In genomic region chr1:102191723-102192122, GRCh38 we compare ENCODE assay signal across 8 cellular contexts.
DNase-seq lines count a peak whose midpoint lies in the region; ATAC-seq, FAIRE-seq and TF ChIP-seq lines count a peak whose summit lies in the region.

No MANE protein-coding gene starts in this region.

- H3K27me3 ChIP-seq in GM12878 (replicated peaks in 1 of 2; ENCODE audit: control insufficient read depth in 2 of 2, insufficient read depth in 2 of 2, low read length in 1 of 2) (no peaks in the 10 kb centered on the region), lung (ENCODE audit: control insufficient read depth, insufficient read depth) (no peaks in the 10 kb centered on the region)

- SMC1A ChIA-PET in GM12878 (lab: Charles Lee; ENCODE audit: uncharacterized antibody, unreplicated experiment): interaction anchor here (1.1 to 1.2 kb wide), 2 partner anchors 414 to 672 kb away, joined by 3 read pairs; no protein-coding TSS in a partner anchor

- CTCF ChIA-PET in HEK293T (lab: Yijun Ruan, JAX): no interaction called here
- CTCF ChIA-PET in GM12878 (lab: Yijun Ruan, JAX): interaction anchor here (0.7 to 1.2 kb wide), 3 partner anchors 11 to 672 kb away, joined by 3 to 7 read pairs (median 3); no protein-coding TSS in a partner anchor

- TF ChIP-seq CTCF in GM12878 (IDR thresholded peaks at IDR 0.05 in 2 of 3, conservative IDR thresholded peaks at IDR 0.05 in 1 of 3; ENCODE audit: control insufficient read depth in 2 of 3, extremely low read depth in 1 of 3, insufficient read depth in 1 of 3, low read depth in 3 of 3, low read length in 3 of 3): peak; percentile 18 to 58 (median 32); a peak in 3 of 6 replicates
- TF ChIP-seq CTCF in lung (IDR thresholded peaks at IDR 0.05; ENCODE audit: control extremely low read depth, extremely low read depth): no peak

- no peaks in the 10 kb centered on the region for H3K4me1 ChIP-seq in GM12878 (ENCODE audit: control insufficient read depth, insufficient read depth, low read length)
- no peaks in the 10 kb centered on the region for H3K4me1 ChIP-seq in lung (ENCODE audit: control insufficient read depth in 2 of 2, insufficient read depth in 2 of 2, low read length in 2 of 2)

- H3K79me2 ChIP-seq in GM12878 (ENCODE audit: control insufficient read depth, insufficient read depth, low read length): no peaks in the 10 kb centered on the region

- no peaks in the 10 kb centered on the region for H3K9me3 ChIP-seq in GM12878 (replicated peaks; ENCODE audit: control insufficient read depth, insufficient read depth, low read length)
- H3K9me3 ChIP-seq in lung (ENCODE audit: control insufficient read depth in 2 of 2, insufficient read depth in 1 of 2, low read length in 1 of 2): no peaks in the 10 kb centered on the region

- peak; percentile 63 for TF ChIP-seq RAD21 in GM12878 (IDR thresholded peaks at IDR 0.05; ENCODE audit: insufficient read depth, low read depth, low read length)

- no peak for TF ChIP-seq POLR2A in GM12878 (IDR thresholded peaks at IDR 0.05; ENCODE audit: low read depth, low read length)

- POLR2A ChIA-PET in HEK293T (lab: Yijun Ruan, JAX) (no interaction called here), GM12878 (lab: Charles Lee) (no interaction called here)

- H3K4me3 ChIP-seq in GM12878: no peak overlapping the region
- H3K4me3 ChIP-seq in lung: no peak overlapping the region

- no peaks in the 10 kb centered on the region for H4K20me1 ChIP-seq in GM12878 (ENCODE audit: control insufficient read depth, insufficient read depth)

- no peak overlapping the region for H3K9ac ChIP-seq in GM12878 (ENCODE audit: control insufficient read depth, insufficient read depth, low read length)

- H3K4me2 ChIP-seq in GM12878 (ENCODE audit: control insufficient read depth, insufficient read depth): no peak overlapping the region

- no peak overlapping the region for H2AFZ ChIP-seq in GM12878 (ENCODE audit: control insufficient read depth, low read depth, low read length)

- RAD21 ChIA-PET in GM12878 (lab: Charles Lee; ENCODE audit: unreplicated experiment): no interaction called here

- no TSS peak for BruUV-seq in GM12878 (replicated peaks; lab: Mats Ljungman, UMichigan)

- 2% methylated on average over 2 of the region's 2 CpGs for WGBS in GM12878 (ENCODE audit: insufficient coverage, insufficient replicate concordance, low lambda C conversion rate, missing lambda C conversion rate)
- WGBS in lung, 2 donors: 35 to 55% methylated on average over 2 of the region's 2 CpGs

- intact Hi-C loops in GM12878 (cut with micrococcal nuclease; ENCODE audit: unreplicated experiment): loop anchor here (2.0 to 10.0 kb wide), 2 partner anchors 367 to 671 kb away; no protein-coding TSS in a partner anchor

- in situ Hi-C loops in GM12878 (cut with MboI): loop anchor here (25.0 kb wide), 1 partner anchor 679 kb away; no protein-coding TSS in a partner anchor

- peak; percentile 7 for DNase-seq in EH (ENCODE audit: low read depth)
- peak; percentile 51 for DNase-seq in HEK293T (ENCODE audit: extremely low spot score)
- peak; percentile 16 for DNase-seq in NCI-H2196 (lab: John Stamatoyannopoulos, UW; ENCODE audit: unreplicated experiment)
- peak; percentile 7 for DNase-seq in GM12878 (ENCODE audit: low read depth, low spot score)
- no peak for DNase-seq in lung (ENCODE audit: low spot score)
- DNase-seq in DMS79 (lab: John Stamatoyannopoulos, UW): no peak
- no peak for DNase-seq in activated effector memory CD4-positive, alpha-beta T cell treated with Interleukin-2 at 50 U/mL for 16 hours

- H3K27ac ChIP-seq in GM12878 (ENCODE audit: control insufficient read depth, insufficient read depth): no peak overlapping the region
- no peak overlapping the region for H3K27ac ChIP-seq in lung (ENCODE audit: low read depth in 1 of 2, low read length in 1 of 2)

- ATAC-seq in GM12878 (peak; percentile 79), lung (ENCODE audit: insufficient read depth, low FRiP score) (peak; percentile 69), GM18502 (IDR thresholded peaks at IDR 0.05; ENCODE audit: poor library complexity, unreplicated experiment) (no peak)

- FAIRE-seq in GM12878 (lab: Jason Lieb, UNC): no peak

- TF ChIP-seq EP300 in GM12878 (IDR thresholded peaks at IDR 0.05; ENCODE audit: borderline replicate concordance in 1 of 2, control insufficient read depth in 1 of 2, low read depth in 2 of 2, low read length in 2 of 2): no peak

- no peaks in the 10 kb centered on the region for H3K36me3 ChIP-seq in GM12878 (ENCODE audit: control insufficient read depth in 2 of 2, insufficient read depth in 2 of 2, low read length in 1 of 2)
- H3K36me3 ChIP-seq in lung (ENCODE audit: control insufficient read depth in 2 of 2, insufficient read depth in 2 of 2, low read length in 2 of 2): no peaks in the 10 kb centered on the region

TF ChIP-seq in HEK293T, 16 proteins besides CTCF, POLR2A, EP300 and RAD21:
- TF ChIP-seq TARDBP (IDR thresholded peaks at IDR 0.05) (no peak), SP1 (IDR thresholded peaks at IDR 0.05) (no peak), FOXM1 (IDR thresholded peaks at IDR 0.05; ENCODE audit: borderline replicate concordance) (no peak), BHLHE40 (IDR thresholded peaks at IDR 0.05; ENCODE audit: borderline replicate concordance) (no peak), LEF1 (IDR thresholded peaks at IDR 0.05; ENCODE audit: borderline replicate concordance) (no peak), NFRKB (IDR thresholded peaks at IDR 0.05) (no peak), FOXK2 (IDR thresholded peaks at IDR 0.05) (no peak), FOXA1 (IDR thresholded peaks at IDR 0.05) (no peak), L3MBTL2 (conservative IDR thresholded peaks at IDR 0.05) (no peak)

TF ChIP-seq in GM12878, 131 proteins besides CTCF, POLR2A, EP300 and RAD21:
- no peak for TF ChIP-seq GABPA (IDR thresholded peaks at IDR 0.05; ENCODE audit: low read depth)
- peak; percentile 43; the same call in 1 of the 2 replicates for TF ChIP-seq SMC3 (IDR thresholded peaks at IDR 0.05; ENCODE audit: borderline replicate concordance, low read length)
- 0 out of 2 replicates have a peak, but pooled peaks have one; percentile 28 for TF ChIP-seq YY1 (IDR thresholded peaks at IDR 0.05; ENCODE audit: low read depth, low read length)

Comparison
In these comparisons a context has a peak if more than half of its experiments do, and no peak if none do; other contexts are left out.
1. DNase-seq: peak in EH (single experiment), HEK293T (single experiment), NCI-H2196 (single experiment) and GM12878 (single experiment); none in lung (single experiment), DMS79 (single experiment) and activated effector memory CD4-positive, alpha-beta T cell treated with Interleukin-2 at 50 U/mL for 16 hours (single experiment).